Comparison of ENCODE assay signal across 8 cellular contexts in the genomic region with DNA sequence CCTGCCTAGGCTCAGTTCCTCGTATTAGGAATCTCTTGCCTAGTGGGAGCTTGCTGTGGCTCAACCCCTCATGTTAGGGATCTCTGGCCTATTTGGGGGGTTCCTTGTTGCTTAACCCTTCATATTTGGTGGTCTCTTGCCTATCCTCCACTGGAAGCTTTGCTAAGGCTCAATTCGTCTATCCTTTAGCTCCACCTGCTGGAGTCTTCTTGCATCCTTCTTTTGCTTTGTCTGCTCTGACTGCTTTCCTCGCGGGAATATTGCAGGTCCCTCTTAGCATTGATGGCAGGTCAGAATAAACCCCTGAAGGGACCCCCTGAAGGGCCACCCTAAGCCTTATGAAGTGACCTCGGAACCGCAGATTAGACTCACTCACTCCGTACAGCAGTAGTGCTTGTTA.
DNase-seq lines count a peak whose midpoint lies in the region; ATAC-seq, FAIRE-seq and TF ChIP-seq lines count a peak whose summit lies in the region.

No MANE protein-coding gene starts in this region.

- H3K4me2 ChIP-seq in GM23248 (ENCODE audit: unreplicated experiment) (no peak overlapping the region), OCI-LY3 (ENCODE audit: low read length) (no peak overlapping the region)

- H4K20me1 ChIP-seq in GM23248 (ENCODE audit: insufficient read depth) = no peaks in the 10 kb centered on the region
- no peaks in the 10 kb centered on the region for H4K20me1 ChIP-seq in OCI-LY3 (ENCODE audit: insufficient read depth, low read length)

- H3K4me1 ChIP-seq in A673 (ENCODE audit: insufficient read depth, low read length, poor library complexity, severe bottlenecking) (no peaks in the 10 kb centered on the region), GM23248 (ENCODE audit: insufficient read depth) (no peaks in the 10 kb centered on the region), OCI-LY3 (ENCODE audit: low read length) (no peaks in the 10 kb centered on the region), kidney (ENCODE audit: control insufficient read depth in 1 of 2, insufficient read depth in 1 of 2, low read depth in 1 of 2, low read length in 2 of 2) (no peaks in the 10 kb centered on the region)

- no peak for FAIRE-seq in kidney (lab: Jason Lieb, UNC)

- no peak overlapping the region for H3K9ac ChIP-seq in GM23248
- no peak overlapping the region for H3K9ac ChIP-seq in OCI-LY3 (ENCODE audit: low read length)
- H3K9ac ChIP-seq in kidney (ENCODE audit: low read length in 2 of 2) = no peak overlapping the region

- no peak for ATAC-seq in HG03442 (IDR thresholded peaks at IDR 0.05; ENCODE audit: unreplicated experiment)
- no peak for ATAC-seq in stimulated activated naive CD8-positive, alpha-beta T cell treated with anti-CD3 and anti-CD28 coated beads, Interleukin-15, amount 100 ng/mL, for 72 hours

- H3K4me1 Mint-ChIP-seq in stimulated activated naive CD8-positive, alpha-beta T cell treated with anti-CD3 and anti-CD28 coated beads, Interleukin-15, amount 100 ng/mL, for 72 hours = no peaks in the 10 kb centered on the region

- no peak overlapping the region for H3K4me3 Mint-ChIP-seq in stimulated activated naive CD8-positive, alpha-beta T cell treated with anti-CD3 and anti-CD28 coated beads, Interleukin-15, amount 100 ng/mL, for 72 hours

- no peaks in the 10 kb centered on the region for H3K27me3 Mint-ChIP-seq in stimulated activated naive CD8-positive, alpha-beta T cell treated with anti-CD3 and anti-CD28 coated beads, Interleukin-15, amount 100 ng/mL, for 72 hours

- peaks cover 19 to 35% of the 10 kb centered on the region in 2 donors for H3K9me3 Mint-ChIP-seq in stimulated activated naive CD8-positive, alpha-beta T cell treated with anti-CD3 and anti-CD28 coated beads, Interleukin-15, amount 100 ng/mL, for 72 hours

- DNase-seq in A673 (ENCODE audit: low spot score) (peak; percentile 81), GM23248 (peak; percentile 70), fibroblast of peridontal ligament (ENCODE audit: extremely low read depth) (peak; percentile 27), kidney (no peak)
- DNase-seq in activated CD4-positive, alpha-beta T cell treated with anti-CD3 and anti-CD28 coated beads for 48 hours = no peak
- DNase-seq in stimulated activated naive CD8-positive, alpha-beta T cell treated with anti-CD3 and anti-CD28 coated beads, Interleukin-15, amount 100 ng/mL, for 72 hours = no peak

- H3K27ac ChIP-seq in A673 (ENCODE audit: low read depth, low read length, poor library complexity, severe bottlenecking) = no peak overlapping the region
- no peak overlapping the region for H3K27ac ChIP-seq in GM23248
- H3K27ac ChIP-seq in OCI-LY3 (ENCODE audit: low read length) = no peak overlapping the region
- H3K27ac ChIP-seq in kidney (ENCODE audit: low read depth in 2 of 2, low read length in 2 of 2) = no peak overlapping the region

- CTCF ChIA-PET in A673 (lab: Charles Lee) = interaction anchor here (0.6 to 1.1 kb wide), 3 partner anchors 539 to 1352 kb away, joined by 3 to 4 read pairs (median 4); no protein-coding TSS in a partner anchor

- in situ Hi-C loops in GM23248 (cut with MboI) = loop anchor here (25.0 kb wide), 1 partner anchor 405 kb away; no protein-coding TSS in a partner anchor

- TF ChIP-seq CTCF in A673 (conservative IDR thresholded peaks at IDR 0.05; ENCODE audit: low read depth, low read length) = peak; percentile 76
- peak; percentile 46 for TF ChIP-seq CTCF in OCI-LY3 (IDR thresholded peaks at IDR 0.05; ENCODE audit: low read depth, low read length)
- no peak for TF ChIP-seq CTCF in kidney (IDR thresholded peaks at IDR 0.05; ENCODE audit: borderline replicate concordance, extremely low read depth, insufficient read depth)

- POLR2A ChIA-PET in A673 (lab: Charles Lee; ENCODE audit: low non-redundant PET) = no interaction called here

- intact Hi-C loops in A673 (cut with micrococcal nuclease; ENCODE audit: unreplicated experiment) (loop anchor here (1.0 to 10.0 kb wide), 5 partner anchors 160 to 1083 kb away; partner anchors contain the start of gene CEP162), kidney (cut with DNase I) (no loop called here)

- H3K9me2 ChIP-seq in GM23248 (ENCODE audit: insufficient read depth) = no peaks in the 10 kb centered on the region

- WGBS in GM23248 (ENCODE audit: low coverage in 1 of 2, low lambda C conversion rate in 2 of 2, missing lambda C conversion rate in 2 of 2), 2 experiments = 74% methylated on average over 7 of the region's 7 CpGs

- H3K4me3 ChIP-seq in A673 (ENCODE audit: low read depth, low read length, poor library complexity, severe bottlenecking) (no peak overlapping the region), GM23248 (no peak overlapping the region), OCI-LY3 (ENCODE audit: low read length) (no peak overlapping the region), kidney (ENCODE audit: low read length in 2 of 2) (no peak overlapping the region)

- no peaks in the 10 kb centered on the region for H3K36me3 ChIP-seq in A673 (ENCODE audit: insufficient read depth, low read length, poor library complexity, severe bottlenecking)
- no peaks in the 10 kb centered on the region for H3K36me3 ChIP-seq in GM23248 (ENCODE audit: low read depth)
- no peaks in the 10 kb centered on the region for H3K36me3 ChIP-seq in OCI-LY3 (replicated peaks; ENCODE audit: low read depth, low read length)
- H3K36me3 ChIP-seq in kidney (ENCODE audit: control insufficient read depth in 1 of 2, insufficient read depth in 2 of 2, low read length in 2 of 2) = no peaks in the 10 kb centered on the region

- H3K27me3 ChIP-seq in A673 (replicated peaks; ENCODE audit: insufficient read depth, low read depth, low read length, poor library complexity) (no peaks in the 10 kb centered on the region), GM23248 (replicated peaks; ENCODE audit: insufficient read depth) (no peaks in the 10 kb centered on the region), OCI-LY3 (ENCODE audit: low read depth, low read length) (no peaks in the 10 kb centered on the region)

- no TSS peak for BruUV-seq in A673 (replicated peaks; lab: Mats Ljungman, UMichigan)

- H3K79me2 ChIP-seq in GM23248 (ENCODE audit: insufficient read depth) = no peaks in the 10 kb centered on the region
- H3K79me2 ChIP-seq in OCI-LY3 (ENCODE audit: low read length) = no peaks in the 10 kb centered on the region

- H3F3A ChIP-seq in GM23248 (ENCODE audit: insufficient read depth) = no peaks in the 10 kb centered on the region

- H3K9me3 ChIP-seq in A673 (ENCODE audit: low read depth, low read length, poor library complexity, severe bottlenecking) = no peaks in the 10 kb centered on the region
- no peaks in the 10 kb centered on the region for H3K9me3 ChIP-seq in GM23248 (ENCODE audit: low read depth)
- no peaks in the 10 kb centered on the region for H3K9me3 ChIP-seq in OCI-LY3 (ENCODE audit: insufficient read depth, low read length)
- H3K9me3 ChIP-seq in kidney (ENCODE audit: control insufficient read depth in 1 of 2, low read length in 2 of 2) = peaks cover 0 to 11% of the 10 kb centered on the region in 2 donors

- no peak overlapping the region for H3K27ac Mint-ChIP-seq in stimulated activated naive CD8-positive, alpha-beta T cell treated with anti-CD3 and anti-CD28 coated beads, Interleukin-15, amount 100 ng/mL, for 72 hours

- H2AFZ ChIP-seq in GM23248 (no peak overlapping the region), OCI-LY3 (ENCODE audit: low read depth, low read length) (no peak overlapping the region)

Comparison
In these comparisons a context has a peak if more than half of its experiments do, and no peak if none do; other contexts are left out.
1. DNase-seq: peak in A673 (single experiment), GM23248 (single experiment) and fibroblast of peridontal ligament (single experiment); none in activated CD4-positive, alpha-beta T cell treated with anti-CD3 and anti-CD28 coated beads for 48 hours (single experiment), kidney (single experiment) and stimulated activated naive CD8-positive, alpha-beta T cell treated with anti-CD3 and anti-CD28 coated beads, Interleukin-15, amount 100 ng/mL, for 72 hours (0 of 2).